Comparison of ENCODE assay signal across 17 cellular contexts in genomic region chr13:27853345-27853744, GRCh38.
DNase-seq lines count a peak whose midpoint lies in the region; ATAC-seq and TF ChIP-seq lines count a peak whose summit lies in the region.
"Had no signal": no experiment of that assay in that cellular context is flagged by ENCODE, and none has a peak within 500 bp of the region (broad histone marks: within the 10 kb centered on the region; RNA-seq: fewer than 3 reads in every experiment).

No MANE protein-coding gene starts in this region.

- peak; percentile 33 for ATAC-seq in GM23338
- ATAC-seq: A549, GM12878 had no signal

- peaks cover 16% of the 10 kb centered on the region for H3K4me1 Mint-ChIP-seq in GM23338

- no peak overlapping the region for H3K27ac Mint-ChIP-seq in GM23338
- H3K27ac Mint-ChIP-seq: CD4-positive, alpha-beta T cell had no signal

- no peaks in the 10 kb centered on the region for H3K36me3 Mint-ChIP-seq in GM23338 (ENCODE audit: low read depth)

- H3K4me1 ChIP-seq in GM23338 (ENCODE audit: insufficient read depth) = no peaks in the 10 kb centered on the region
- no peaks in the 10 kb centered on the region for H3K4me1 ChIP-seq in colonic mucosa

- TF ChIP-seq CTCF in GM23338 (conservative IDR thresholded peaks at IDR 0.05; ENCODE audit: low read depth in 2 of 2) (no peak), colonic mucosa (IDR thresholded peaks at IDR 0.05) (no peak)

- DNase-seq in NCI-H146 (lab: John Stamatoyannopoulos, UW) (peak; percentile 8), NCI-H146 treated with DMSO at 0.1 percent for 48 hours (lab: John Stamatoyannopoulos, UW; ENCODE audit: unreplicated experiment) (no peak), GM23338 (ENCODE audit: low spot score) (no peak), left kidney (ENCODE audit: low read depth, low spot score) (peak; percentile 5), colonic mucosa (no peak), DMS79 (lab: John Stamatoyannopoulos, UW) (no peak)
- DNase-seq in activated CD8-positive, alpha-beta memory T cell treated with anti-CD3 and anti-CD28 coated beads, Interleukin-2, amount 50 U/mL, for 48 hours = no peak
- DNase-seq: AML-193; Calu3; CD4-positive, alpha-beta T cell; DND-41; EL; HCEC 1CT had no signal

- H3K9me2 ChIP-seq in GM23338 (ENCODE audit: insufficient read depth) = no peaks in the 10 kb centered on the region

- no peaks in the 10 kb centered on the region for H3K9me3 ChIP-seq in colonic mucosa
- H3K9me3 ChIP-seq: A549 had no signal

- H4K20me1 ChIP-seq in GM23338 (replicated peaks; ENCODE audit: insufficient read depth) = no peaks in the 10 kb centered on the region

- H3K9me3 Mint-ChIP-seq in GM23338 = no peaks in the 10 kb centered on the region
- H3K9me3 Mint-ChIP-seq: CD4-positive, alpha-beta T cell had no signal

- H3K36me3 ChIP-seq in GM23338 (ENCODE audit: insufficient read depth) (no peaks in the 10 kb centered on the region), colonic mucosa (no peaks in the 10 kb centered on the region)

- no peaks in the 10 kb centered on the region for H3F3A ChIP-seq in GM23338 (replicated peaks; ENCODE audit: low read depth)

- H3K27me3 Mint-ChIP-seq in GM23338 (ENCODE audit: insufficient read depth, low read depth, poor library complexity) = peaks cover 18% of the 10 kb centered on the region

- H3K27ac ChIP-seq in GM23338 (ENCODE audit: low read depth) (no peak overlapping the region), colonic mucosa (no peak overlapping the region)
- H3K27ac ChIP-seq: 22Rv1, A549, C4-2B had no signal

- no peak overlapping the region for H2AFZ ChIP-seq in GM23338

- H3K4me3 ChIP-seq in GM23338 (no peak overlapping the region), colonic mucosa (no peak overlapping the region)
- H3K4me3 ChIP-seq: A549, GM12878 had no signal

- H3K4me2 ChIP-seq in GM23338 = no peak overlapping the region
- H3K4me2 ChIP-seq: A549 had no signal

- no peaks in the 10 kb centered on the region for H3K79me2 ChIP-seq in GM23338 (replicated peaks; ENCODE audit: insufficient read depth)

- H3K4me3 Mint-ChIP-seq in GM23338 = no peak overlapping the region
- H3K4me3 Mint-ChIP-seq: CD4-positive, alpha-beta T cell had no signal

- intact Hi-C loops in colonic mucosa (cut with DNase I) = no loop called here

- no peak overlapping the region for H3K9ac ChIP-seq in colonic mucosa (ENCODE audit: low read depth in 2 of 2, low read length in 2 of 2)

- H3K27me3 ChIP-seq in GM23338 (ENCODE audit: insufficient read depth) = no peaks in the 10 kb centered on the region
- peaks cover 4% of the 10 kb centered on the region for H3K27me3 ChIP-seq in colonic mucosa

TF ChIP-seq in GM23338, 12 proteins besides CTCF, POLR2A, EP300 and RAD21:
- TF ChIP-seq NANOG (IDR thresholded peaks at IDR 0.05; ENCODE audit: borderline replicate concordance) (no peak), CREB1 (CRISPR knock-in tag; IDR thresholded peaks at IDR 0.05; ENCODE audit: low read depth) (no peak), STAT1 (IDR thresholded peaks at IDR 0.05; ENCODE audit: unreplicated experiment) (no peak)
- TF ChIP-seq, protein P1, sequence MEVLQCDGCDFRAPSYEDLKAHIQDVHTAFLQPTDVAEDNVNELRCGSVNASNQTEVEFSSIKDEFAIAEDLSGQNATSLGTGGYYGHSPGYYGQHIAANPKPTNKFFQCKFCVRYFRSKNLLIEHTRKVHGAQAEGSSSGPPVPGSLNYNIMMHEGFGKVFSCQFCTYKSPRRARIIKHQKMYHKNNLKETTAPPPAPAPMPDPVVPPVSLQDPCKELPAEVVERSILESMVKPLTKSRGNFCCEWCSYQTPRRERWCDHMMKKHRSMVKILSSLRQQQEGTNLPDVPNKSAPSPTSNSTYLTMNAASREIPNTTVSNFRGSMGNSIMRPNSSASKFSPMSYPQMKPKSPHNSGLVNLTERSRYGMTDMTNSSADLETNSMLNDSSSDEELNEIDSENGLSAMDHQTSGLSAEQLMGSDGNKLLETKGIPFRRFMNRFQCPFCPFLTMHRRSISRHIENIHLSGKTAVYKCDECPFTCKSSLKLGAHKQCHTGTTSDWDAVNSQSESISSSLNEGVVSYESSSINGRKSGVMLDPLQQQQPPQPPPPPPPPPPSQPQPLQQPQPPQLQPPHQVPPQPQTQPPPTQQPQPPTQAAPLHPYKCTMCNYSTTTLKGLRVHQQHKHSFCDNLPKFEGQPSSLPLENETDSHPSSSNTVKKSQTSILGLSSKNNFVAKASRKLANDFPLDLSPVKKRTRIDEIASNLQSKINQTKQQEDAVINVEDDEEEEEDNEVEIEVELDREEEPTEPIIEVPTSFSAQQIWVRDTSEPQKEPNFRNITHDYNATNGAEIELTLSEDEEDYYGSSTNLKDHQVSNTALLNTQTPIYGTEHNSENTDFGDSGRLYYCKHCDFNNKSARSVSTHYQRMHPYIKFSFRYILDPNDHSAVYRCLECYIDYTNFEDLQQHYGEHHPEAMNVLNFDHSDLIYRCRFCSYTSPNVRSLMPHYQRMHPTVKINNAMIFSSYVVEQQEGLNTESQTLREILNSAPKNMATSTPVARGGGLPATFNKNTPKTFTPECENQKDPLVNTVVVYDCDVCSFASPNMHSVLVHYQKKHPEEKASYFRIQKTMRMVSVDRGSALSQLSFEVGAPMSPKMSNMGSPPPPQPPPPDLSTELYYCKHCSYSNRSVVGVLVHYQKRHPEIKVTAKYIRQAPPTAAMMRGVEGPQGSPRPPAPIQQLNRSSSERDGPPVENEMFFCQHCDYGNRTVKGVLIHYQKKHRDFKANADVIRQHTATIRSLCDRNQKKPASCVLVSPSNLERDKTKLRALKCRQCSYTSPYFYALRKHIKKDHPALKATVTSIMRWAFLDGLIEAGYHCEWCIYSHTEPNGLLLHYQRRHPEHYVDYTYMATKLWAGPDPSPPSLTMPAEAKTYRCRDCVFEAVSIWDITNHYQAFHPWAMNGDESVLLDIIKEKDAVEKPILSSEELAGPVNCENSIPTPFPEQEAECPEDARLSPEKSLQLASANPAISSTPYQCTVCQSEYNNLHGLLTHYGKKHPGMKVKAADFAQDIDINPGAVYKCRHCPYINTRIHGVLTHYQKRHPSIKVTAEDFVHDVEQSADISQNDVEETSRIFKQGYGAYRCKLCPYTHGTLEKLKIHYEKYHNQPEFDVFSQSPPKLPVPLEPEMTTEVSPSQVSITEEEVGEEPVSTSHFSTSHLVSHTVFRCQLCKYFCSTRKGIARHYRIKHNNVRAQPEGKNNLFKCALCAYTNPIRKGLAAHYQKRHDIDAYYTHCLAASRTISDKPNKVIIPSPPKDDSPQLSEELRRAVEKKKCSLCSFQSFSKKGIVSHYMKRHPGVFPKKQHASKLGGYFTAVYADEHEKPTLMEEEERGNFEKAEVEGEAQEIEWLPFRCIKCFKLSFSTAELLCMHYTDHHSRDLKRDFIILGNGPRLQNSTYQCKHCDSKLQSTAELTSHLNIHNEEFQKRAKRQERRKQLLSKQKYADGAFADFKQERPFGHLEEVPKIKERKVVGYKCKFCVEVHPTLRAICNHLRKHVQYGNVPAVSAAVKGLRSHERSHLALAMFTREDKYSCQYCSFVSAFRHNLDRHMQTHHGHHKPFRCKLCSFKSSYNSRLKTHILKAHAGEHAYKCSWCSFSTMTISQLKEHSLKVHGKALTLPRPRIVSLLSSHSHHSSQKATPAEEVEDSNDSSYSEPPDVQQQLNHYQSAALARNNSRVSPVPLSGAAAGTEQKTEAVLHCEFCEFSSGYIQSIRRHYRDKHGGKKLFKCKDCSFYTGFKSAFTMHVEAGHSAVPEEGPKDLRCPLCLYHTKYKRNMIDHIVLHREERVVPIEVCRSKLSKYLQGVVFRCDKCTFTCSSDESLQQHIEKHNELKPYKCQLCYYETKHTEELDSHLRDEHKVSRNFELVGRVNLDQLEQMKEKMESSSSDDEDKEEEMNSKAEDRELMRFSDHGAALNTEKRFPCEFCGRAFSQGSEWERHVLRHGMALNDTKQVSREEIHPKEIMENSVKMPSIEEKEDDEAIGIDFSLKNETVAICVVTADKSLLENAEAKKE (CRISPR knock-in tag; IDR thresholded peaks at IDR 0.05) = no peak
TF ChIP-seq in GM23338: peak in this region for 0.

Comparison
In these comparisons a context has a peak if more than half of its experiments do, and no peak if none do; other contexts are left out.
1. DNase-seq: peak in NCI-H146 (single experiment) and left kidney (single experiment); none in NCI-H146 treated with DMSO at 0.1 percent for 48 hours (single experiment), GM23338 (single experiment), colonic mucosa (single experiment), DMS79 (single experiment) and activated CD8-positive, alpha-beta memory T cell treated with anti-CD3 and anti-CD28 coated beads, Interleukin-2, amount 50 U/mL, for 48 hours (single experiment).